Comparison of ENCODE assay signal across 1 cellular context in genomic region chr2:105404736-105405135, GRCh38.
TF ChIP-seq lines count a peak whose summit lies in the region.

No MANE protein-coding gene starts in this region.

TF ChIP-seq in IMR-90, 13 proteins besides CTCF, POLR2A, EP300 and RAD21:
- no peak for TF ChIP-seq RCOR1 (IDR thresholded peaks at IDR 0.05; ENCODE audit: insufficient replicate concordance, low read length)
